9 cellular contexts compared by ENCODE assay signal in the genomic region with DNA sequence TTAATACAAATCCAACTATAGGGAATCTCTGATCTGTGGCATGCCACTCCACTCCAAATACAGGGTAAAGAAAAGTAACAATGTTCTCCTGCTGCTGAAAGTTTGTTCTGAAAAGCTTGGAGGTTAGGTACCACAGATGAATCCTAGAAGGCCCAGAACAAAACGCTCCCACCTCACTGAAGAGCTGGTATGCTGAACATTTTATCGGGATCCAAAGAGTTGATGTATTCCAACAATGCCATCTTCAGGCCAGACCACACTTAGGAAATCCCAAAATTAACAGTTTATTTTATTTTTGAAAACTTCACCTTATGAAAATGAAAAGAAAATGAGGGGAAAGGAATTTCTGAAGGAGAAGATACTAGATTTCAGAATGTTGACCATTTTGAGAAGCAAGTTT.
DNase-seq lines count a peak whose midpoint lies in the region; ATAC-seq and TF ChIP-seq lines count a peak whose summit lies in the region.
"Had no signal": no experiment of that assay in that cellular context is flagged by ENCODE, and none has a peak within 500 bp of the region (broad histone marks: within the 10 kb centered on the region; RNA-seq: fewer than 3 reads in every experiment).

No MANE protein-coding gene starts in this region.

- TF ChIP-seq CTCF in BE2C (IDR thresholded peaks at IDR 0.05; ENCODE audit: low read depth, low read length) (peak; percentile 31), right lobe of liver (IDR thresholded peaks at IDR 0.05) (peak; percentile 35 to 54 (median 50))

- H3K9me3 Mint-ChIP-seq in activated naive CD8-positive, alpha-beta T cell treated with anti-CD3 and anti-CD28 coated beads for 36 hours = no peaks in the 10 kb centered on the region

- no peaks in the 10 kb centered on the region for H3K4me1 ChIP-seq in BE2C
- H3K4me1 ChIP-seq in right lobe of liver = no peaks in the 10 kb centered on the region

- no peaks in the 10 kb centered on the region for H3K27me3 ChIP-seq in BE2C
- H3K27me3 ChIP-seq in right lobe of liver = no peaks in the 10 kb centered on the region

- intact Hi-C loops in right lobe of liver (cut with DNase I) = loop anchor here in 1 of 2 donors (10.0 kb wide), 1 partner anchor 194 kb away; no protein-coding TSS in a partner anchor

- no peak for TF ChIP-seq POLR2A in right lobe of liver (IDR thresholded peaks at IDR 0.05)

- no peak for DNase-seq in BE2C
- peak; percentile 17 for DNase-seq in NCI-H446 treated with DMSO at 0.1 percent for 48 hours (lab: John Stamatoyannopoulos, UW)
- peak; percentile 38 for DNase-seq in cerebellum (ENCODE audit: low spot score)
- DNase-seq in right lobe of liver = no peak
- DNase-seq in activated naive CD8-positive, alpha-beta T cell treated with anti-CD3 and anti-CD28 coated beads for 36 hours = no peak
- DNase-seq in NOMO-1 treated with dmso at 0.1 percent for 144 hours (lab: John Stamatoyannopoulos, UW; ENCODE audit: unreplicated experiment) = no peak
- DNase-seq: natural killer cell had no signal

- ATAC-seq in right lobe of liver (peak; percentile 76 to 84 (median 80)), HG03025 (IDR thresholded peaks at IDR 0.05; ENCODE audit: low FRiP score, unreplicated experiment) (no peak), HG02852 (IDR thresholded peaks at IDR 0.05; ENCODE audit: unreplicated experiment) (no peak)
- ATAC-seq: natural killer cell had no signal

- H3K27ac ChIP-seq in right lobe of liver = no peak overlapping the region

- H3K9me3 ChIP-seq in BE2C (no peaks in the 10 kb centered on the region), right lobe of liver (no peaks in the 10 kb centered on the region)

- no peaks in the 10 kb centered on the region for H3K4me1 Mint-ChIP-seq in activated naive CD8-positive, alpha-beta T cell treated with anti-CD3 and anti-CD28 coated beads for 36 hours
- H3K4me1 Mint-ChIP-seq: natural killer cell had no signal

- H3K36me3 ChIP-seq in BE2C (no peaks in the 10 kb centered on the region), right lobe of liver (no peaks in the 10 kb centered on the region)

- no peaks in the 10 kb centered on the region for H3K36me3 Mint-ChIP-seq in activated naive CD8-positive, alpha-beta T cell treated with anti-CD3 and anti-CD28 coated beads for 36 hours
- H3K36me3 Mint-ChIP-seq: natural killer cell had no signal

- no peak overlapping the region for H3K4me3 Mint-ChIP-seq in activated naive CD8-positive, alpha-beta T cell treated with anti-CD3 and anti-CD28 coated beads for 36 hours
- H3K4me3 Mint-ChIP-seq: natural killer cell had no signal

- H3K27me3 Mint-ChIP-seq in activated naive CD8-positive, alpha-beta T cell treated with anti-CD3 and anti-CD28 coated beads for 36 hours = no peaks in the 10 kb centered on the region

- 22% methylated on average over 2 of the region's 2 CpGs for WGBS in right lobe of liver (ENCODE audit: insufficient coverage, low coverage, low lambda C conversion rate, missing lambda C conversion rate)

- no peak overlapping the region for H3K4me3 ChIP-seq in BE2C (ENCODE audit: low read depth, low read length)
- H3K4me3 ChIP-seq in right lobe of liver = no peak overlapping the region

- no peak overlapping the region for H3K27ac Mint-ChIP-seq in activated naive CD8-positive, alpha-beta T cell treated with anti-CD3 and anti-CD28 coated beads for 36 hours
- H3K27ac Mint-ChIP-seq: natural killer cell had no signal

Comparison
In these comparisons a context has a peak if more than half of its experiments do, and no peak if none do; other contexts are left out.
1. DNase-seq: peak in NCI-H446 treated with DMSO at 0.1 percent for 48 hours (single experiment) and cerebellum (single experiment); none in BE2C (single experiment), right lobe of liver (0 of 3), activated naive CD8-positive, alpha-beta T cell treated with anti-CD3 and anti-CD28 coated beads for 36 hours (single experiment) and NOMO-1 treated with dmso at 0.1 percent for 144 hours (single experiment).
2. ATAC-seq: peak in right lobe of liver (4 of 4); none in HG03025 (single experiment) and HG02852 (single experiment).